In genomic region chr5:2134543-2135299, GRCh38 we compare ENCODE assay signal across 1 cellular context.
A peak's percentile ranks its signal among the peaks of the same experiment; 100 is the strongest.
TF ChIP-seq lines count a peak whose summit lies in the region.

No MANE protein-coding gene starts in this region.

TF ChIP-seq in HepG2, 621 proteins besides CTCF, POLR2A, EP300 and RAD21 (continued from another document and continues in another):
- TF ChIP-seq MLX (CRISPR knock-in tag; IDR thresholded peaks at IDR 0.05) = peak; percentile 49; the same call in 1 of the 2 replicates
- TF ChIP-seq CSRNP2 (CRISPR knock-in tag; conservative IDR thresholded peaks at IDR 0.05; ENCODE audit: low read depth) = no peak
- no peak for TF ChIP-seq KAT7 (CRISPR knock-in tag; IDR thresholded peaks at IDR 0.05; ENCODE audit: borderline replicate concordance)
- TF ChIP-seq ZNF609 (CRISPR knock-in tag; IDR thresholded peaks at IDR 0.05; ENCODE audit: borderline replicate concordance) = no peak
- TF ChIP-seq PAF1 (CRISPR knock-in tag; IDR thresholded peaks at IDR 0.05) = no peak
- TF ChIP-seq SRSF4 (IDR thresholded peaks at IDR 0.05; ENCODE audit: low read depth, low read length, poor library complexity, severe bottlenecking) = no peak
- no peak for TF ChIP-seq GABPB1 (CRISPR knock-in tag; IDR thresholded peaks at IDR 0.05)
- TF ChIP-seq ZNF543 (CRISPR knock-in tag; IDR thresholded peaks at IDR 0.05) = no peak
- no peak for TF ChIP-seq SP140L (CRISPR knock-in tag; IDR thresholded peaks at IDR 0.05; ENCODE audit: borderline replicate concordance)
- no peak for TF ChIP-seq WIZ (CRISPR knock-in tag; IDR thresholded peaks at IDR 0.05)
- no peak for TF ChIP-seq ZNF33B (CRISPR knock-in tag; IDR thresholded peaks at IDR 0.05)
- no peak for TF ChIP-seq ZNF709 (CRISPR knock-in tag; IDR thresholded peaks at IDR 0.05)
- TF ChIP-seq, protein P1, sequence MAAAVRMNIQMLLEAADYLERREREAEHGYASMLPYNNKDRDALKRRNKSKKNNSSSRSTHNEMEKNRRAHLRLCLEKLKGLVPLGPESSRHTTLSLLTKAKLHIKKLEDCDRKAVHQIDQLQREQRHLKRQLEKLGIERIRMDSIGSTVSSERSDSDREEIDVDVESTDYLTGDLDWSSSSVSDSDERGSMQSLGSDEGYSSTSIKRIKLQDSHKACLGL (CRISPR knock-in tag; IDR thresholded peaks at IDR 0.05) = no peak
- no peak for TF ChIP-seq ZNF776 (CRISPR knock-in tag; IDR thresholded peaks at IDR 0.05)
- TF ChIP-seq JDP2 (CRISPR knock-in tag; IDR thresholded peaks at IDR 0.05; ENCODE audit: borderline replicate concordance) = no peak
- no peak for TF ChIP-seq ZNF34 (CRISPR knock-in tag; IDR thresholded peaks at IDR 0.05; ENCODE audit: borderline replicate concordance)
- TF ChIP-seq, protein P2, sequence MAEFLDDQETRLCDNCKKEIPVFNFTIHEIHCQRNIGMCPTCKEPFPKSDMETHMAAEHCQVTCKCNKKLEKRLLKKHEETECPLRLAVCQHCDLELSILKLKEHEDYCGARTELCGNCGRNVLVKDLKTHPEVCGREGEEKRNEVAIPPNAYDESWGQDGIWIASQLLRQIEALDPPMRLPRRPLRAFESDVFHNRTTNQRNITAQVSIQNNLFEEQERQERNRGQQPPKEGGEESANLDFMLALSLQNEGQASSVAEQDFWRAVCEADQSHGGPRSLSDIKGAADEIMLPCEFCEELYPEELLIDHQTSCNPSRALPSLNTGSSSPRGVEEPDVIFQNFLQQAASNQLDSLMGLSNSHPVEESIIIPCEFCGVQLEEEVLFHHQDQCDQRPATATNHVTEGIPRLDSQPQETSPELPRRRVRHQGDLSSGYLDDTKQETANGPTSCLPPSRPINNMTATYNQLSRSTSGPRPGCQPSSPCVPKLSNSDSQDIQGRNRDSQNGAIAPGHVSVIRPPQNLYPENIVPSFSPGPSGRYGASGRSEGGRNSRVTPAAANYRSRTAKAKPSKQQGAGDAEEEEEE (CRISPR knock-in tag; IDR thresholded peaks at IDR 0.05; ENCODE audit: borderline replicate concordance) = no peak
- TF ChIP-seq, protein P3, sequence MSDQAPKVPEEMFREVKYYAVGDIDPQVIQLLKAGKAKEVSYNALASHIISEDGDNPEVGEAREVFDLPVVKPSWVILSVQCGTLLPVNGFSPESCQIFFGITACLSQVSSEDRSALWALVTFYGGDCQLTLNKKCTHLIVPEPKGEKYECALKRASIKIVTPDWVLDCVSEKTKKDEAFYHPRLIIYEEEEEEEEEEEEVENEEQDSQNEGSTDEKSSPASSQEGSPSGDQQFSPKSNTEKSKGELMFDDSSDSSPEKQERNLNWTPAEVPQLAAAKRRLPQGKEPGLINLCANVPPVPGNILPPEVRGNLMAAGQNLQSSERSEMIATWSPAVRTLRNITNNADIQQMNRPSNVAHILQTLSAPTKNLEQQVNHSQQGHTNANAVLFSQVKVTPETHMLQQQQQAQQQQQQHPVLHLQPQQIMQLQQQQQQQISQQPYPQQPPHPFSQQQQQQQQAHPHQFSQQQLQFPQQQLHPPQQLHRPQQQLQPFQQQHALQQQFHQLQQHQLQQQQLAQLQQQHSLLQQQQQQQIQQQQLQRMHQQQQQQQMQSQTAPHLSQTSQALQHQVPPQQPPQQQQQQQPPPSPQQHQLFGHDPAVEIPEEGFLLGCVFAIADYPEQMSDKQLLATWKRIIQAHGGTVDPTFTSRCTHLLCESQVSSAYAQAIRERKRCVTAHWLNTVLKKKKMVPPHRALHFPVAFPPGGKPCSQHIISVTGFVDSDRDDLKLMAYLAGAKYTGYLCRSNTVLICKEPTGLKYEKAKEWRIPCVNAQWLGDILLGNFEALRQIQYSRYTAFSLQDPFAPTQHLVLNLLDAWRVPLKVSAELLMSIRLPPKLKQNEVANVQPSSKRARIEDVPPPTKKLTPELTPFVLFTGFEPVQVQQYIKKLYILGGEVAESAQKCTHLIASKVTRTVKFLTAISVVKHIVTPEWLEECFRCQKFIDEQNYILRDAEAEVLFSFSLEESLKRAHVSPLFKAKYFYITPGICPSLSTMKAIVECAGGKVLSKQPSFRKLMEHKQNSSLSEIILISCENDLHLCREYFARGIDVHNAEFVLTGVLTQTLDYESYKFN (CRISPR knock-in tag; conservative IDR thresholded peaks at IDR 0.05) = peak; percentile 55
- TF ChIP-seq TIGD3 (CRISPR knock-in tag; IDR thresholded peaks at IDR 0.05; ENCODE audit: borderline replicate concordance) = no peak
- TF ChIP-seq TOE1 (CRISPR knock-in tag; IDR thresholded peaks at IDR 0.05) = no peak
- no peak for TF ChIP-seq CHCHD3 (CRISPR knock-in tag; IDR thresholded peaks at IDR 0.05)
- no peak for TF ChIP-seq SMAD9 (CRISPR knock-in tag; IDR thresholded peaks at IDR 0.05)
- TF ChIP-seq SOX6 (IDR thresholded peaks at IDR 0.05) = no peak
- TF ChIP-seq SOX6 (CRISPR knock-in tag; IDR thresholded peaks at IDR 0.05) = peak; percentile 42; the same call in 1 of the 2 replicates
- TF ChIP-seq, protein P4, sequence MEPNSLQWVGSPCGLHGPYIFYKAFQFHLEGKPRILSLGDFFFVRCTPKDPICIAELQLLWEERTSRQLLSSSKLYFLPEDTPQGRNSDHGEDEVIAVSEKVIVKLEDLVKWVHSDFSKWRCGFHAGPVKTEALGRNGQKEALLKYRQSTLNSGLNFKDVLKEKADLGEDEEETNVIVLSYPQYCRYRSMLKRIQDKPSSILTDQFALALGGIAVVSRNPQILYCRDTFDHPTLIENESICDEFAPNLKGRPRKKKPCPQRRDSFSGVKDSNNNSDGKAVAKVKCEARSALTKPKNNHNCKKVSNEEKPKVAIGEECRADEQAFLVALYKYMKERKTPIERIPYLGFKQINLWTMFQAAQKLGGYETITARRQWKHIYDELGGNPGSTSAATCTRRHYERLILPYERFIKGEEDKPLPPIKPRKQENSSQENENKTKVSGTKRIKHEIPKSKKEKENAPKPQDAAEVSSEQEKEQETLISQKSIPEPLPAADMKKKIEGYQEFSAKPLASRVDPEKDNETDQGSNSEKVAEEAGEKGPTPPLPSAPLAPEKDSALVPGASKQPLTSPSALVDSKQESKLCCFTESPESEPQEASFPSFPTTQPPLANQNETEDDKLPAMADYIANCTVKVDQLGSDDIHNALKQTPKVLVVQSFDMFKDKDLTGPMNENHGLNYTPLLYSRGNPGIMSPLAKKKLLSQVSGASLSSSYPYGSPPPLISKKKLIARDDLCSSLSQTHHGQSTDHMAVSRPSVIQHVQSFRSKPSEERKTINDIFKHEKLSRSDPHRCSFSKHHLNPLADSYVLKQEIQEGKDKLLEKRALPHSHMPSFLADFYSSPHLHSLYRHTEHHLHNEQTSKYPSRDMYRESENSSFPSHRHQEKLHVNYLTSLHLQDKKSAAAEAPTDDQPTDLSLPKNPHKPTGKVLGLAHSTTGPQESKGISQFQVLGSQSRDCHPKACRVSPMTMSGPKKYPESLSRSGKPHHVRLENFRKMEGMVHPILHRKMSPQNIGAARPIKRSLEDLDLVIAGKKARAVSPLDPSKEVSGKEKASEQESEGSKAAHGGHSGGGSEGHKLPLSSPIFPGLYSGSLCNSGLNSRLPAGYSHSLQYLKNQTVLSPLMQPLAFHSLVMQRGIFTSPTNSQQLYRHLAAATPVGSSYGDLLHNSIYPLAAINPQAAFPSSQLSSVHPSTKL (CRISPR knock-in tag; IDR thresholded peaks at IDR 0.05) = peak; percentile 40; the same call in 1 of the 2 replicates
- no peak for TF ChIP-seq EED (CRISPR knock-in tag; IDR thresholded peaks at IDR 0.05)
- no peak for TF ChIP-seq MAFF (IDR thresholded peaks at IDR 0.05; ENCODE audit: low read depth, low read length)
- TF ChIP-seq ETV6 (CRISPR knock-in tag; conservative IDR thresholded peaks at IDR 0.05) = no peak
- TF ChIP-seq RBM39 (IDR thresholded peaks at IDR 0.05; ENCODE audit: low read depth, low read length, poor library complexity, severe bottlenecking) = no peak
- no peak for TF ChIP-seq RARG (CRISPR knock-in tag; IDR thresholded peaks at IDR 0.05; ENCODE audit: low read depth)
- TF ChIP-seq ZNF788 (CRISPR knock-in tag; IDR thresholded peaks at IDR 0.05; ENCODE audit: borderline replicate concordance) = no peak
- TF ChIP-seq, protein P5, sequence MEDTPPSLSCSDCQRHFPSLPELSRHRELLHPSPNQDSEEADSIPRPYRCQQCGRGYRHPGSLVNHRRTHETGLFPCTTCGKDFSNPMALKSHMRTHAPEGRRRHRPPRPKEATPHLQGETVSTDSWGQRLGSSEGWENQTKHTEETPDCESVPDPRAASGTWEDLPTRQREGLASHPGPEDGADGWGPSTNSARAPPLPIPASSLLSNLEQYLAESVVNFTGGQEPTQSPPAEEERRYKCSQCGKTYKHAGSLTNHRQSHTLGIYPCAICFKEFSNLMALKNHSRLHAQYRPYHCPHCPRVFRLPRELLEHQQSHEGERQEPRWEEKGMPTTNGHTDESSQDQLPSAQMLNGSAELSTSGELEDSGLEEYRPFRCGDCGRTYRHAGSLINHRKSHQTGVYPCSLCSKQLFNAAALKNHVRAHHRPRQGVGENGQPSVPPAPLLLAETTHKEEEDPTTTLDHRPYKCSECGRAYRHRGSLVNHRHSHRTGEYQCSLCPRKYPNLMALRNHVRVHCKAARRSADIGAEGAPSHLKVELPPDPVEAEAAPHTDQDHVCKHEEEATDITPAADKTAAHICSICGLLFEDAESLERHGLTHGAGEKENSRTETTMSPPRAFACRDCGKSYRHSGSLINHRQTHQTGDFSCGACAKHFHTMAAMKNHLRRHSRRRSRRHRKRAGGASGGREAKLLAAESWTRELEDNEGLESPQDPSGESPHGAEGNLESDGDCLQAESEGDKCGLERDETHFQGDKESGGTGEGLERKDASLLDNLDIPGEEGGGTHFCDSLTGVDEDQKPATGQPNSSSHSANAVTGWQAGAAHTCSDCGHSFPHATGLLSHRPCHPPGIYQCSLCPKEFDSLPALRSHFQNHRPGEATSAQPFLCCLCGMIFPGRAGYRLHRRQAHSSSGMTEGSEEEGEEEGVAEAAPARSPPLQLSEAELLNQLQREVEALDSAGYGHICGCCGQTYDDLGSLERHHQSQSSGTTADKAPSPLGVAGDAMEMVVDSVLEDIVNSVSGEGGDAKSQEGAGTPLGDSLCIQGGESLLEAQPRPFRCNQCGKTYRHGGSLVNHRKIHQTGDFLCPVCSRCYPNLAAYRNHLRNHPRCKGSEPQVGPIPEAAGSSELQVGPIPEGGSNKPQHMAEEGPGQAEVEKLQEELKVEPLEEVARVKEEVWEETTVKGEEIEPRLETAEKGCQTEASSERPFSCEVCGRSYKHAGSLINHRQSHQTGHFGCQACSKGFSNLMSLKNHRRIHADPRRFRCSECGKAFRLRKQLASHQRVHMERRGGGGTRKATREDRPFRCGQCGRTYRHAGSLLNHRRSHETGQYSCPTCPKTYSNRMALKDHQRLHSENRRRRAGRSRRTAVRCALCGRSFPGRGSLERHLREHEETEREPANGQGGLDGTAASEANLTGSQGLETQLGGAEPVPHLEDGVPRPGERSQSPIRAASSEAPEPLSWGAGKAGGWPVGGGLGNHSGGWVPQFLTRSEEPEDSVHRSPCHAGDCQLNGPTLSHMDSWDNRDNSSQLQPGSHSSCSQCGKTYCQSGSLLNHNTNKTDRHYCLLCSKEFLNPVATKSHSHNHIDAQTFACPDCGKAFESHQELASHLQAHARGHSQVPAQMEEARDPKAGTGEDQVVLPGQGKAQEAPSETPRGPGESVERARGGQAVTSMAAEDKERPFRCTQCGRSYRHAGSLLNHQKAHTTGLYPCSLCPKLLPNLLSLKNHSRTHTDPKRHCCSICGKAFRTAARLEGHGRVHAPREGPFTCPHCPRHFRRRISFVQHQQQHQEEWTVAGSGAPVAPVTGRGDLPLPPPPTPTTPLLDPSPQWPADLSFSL (CRISPR knock-in tag; IDR thresholded peaks at IDR 0.05) = no peak
